7 cellular contexts compared by ENCODE assay signal in the genomic region with DNA sequence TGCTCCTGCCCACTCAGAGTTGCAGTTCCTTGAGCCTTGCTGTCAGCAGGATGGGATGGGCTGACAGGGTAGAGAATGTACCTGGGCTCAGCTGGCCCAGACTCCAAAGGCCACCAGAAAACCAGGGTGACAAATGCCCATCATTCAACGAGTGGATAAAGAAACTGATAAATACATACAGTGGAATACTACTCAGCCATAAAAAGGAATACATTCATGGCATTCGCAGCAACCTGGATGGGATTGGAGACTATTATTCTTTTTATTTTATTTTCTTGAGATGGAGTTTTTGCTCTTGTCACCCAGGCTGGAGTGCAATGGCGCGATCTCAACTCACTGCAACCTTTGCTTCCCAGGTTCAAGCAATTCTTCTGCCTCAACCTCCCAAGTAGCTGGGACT.
"Had no signal": no experiment of that assay in that cellular context is flagged by ENCODE, and none has a peak within 500 bp of the region (broad histone marks: within the 10 kb centered on the region; RNA-seq: fewer than 3 reads in every experiment).

No MANE protein-coding gene starts in this region.

- ATAC-seq: GM23338, HepG2 had no signal

- H3K4me3 ChIP-seq: GM23338 had no signal

- DNase-seq: H9, HFFc6, KBM-7 had no signal

- H2AFZ ChIP-seq: GM23338 had no signal

- H3K9me3 Mint-ChIP-seq: GM23338, H9, HFFc6 had no signal

- H3K4me2 ChIP-seq: GM23338, KMS-11 had no signal

- H3K27ac ChIP-seq: HL-60, KMS-11 had no signal

- H3K27ac Mint-ChIP-seq: GM23338, H9, HFFc6 had no signal

- H3K9ac ChIP-seq: KMS-11 had no signal

- H3K4me3 Mint-ChIP-seq: GM23338, H9, HFFc6 had no signal
